In the genomic region with DNA sequence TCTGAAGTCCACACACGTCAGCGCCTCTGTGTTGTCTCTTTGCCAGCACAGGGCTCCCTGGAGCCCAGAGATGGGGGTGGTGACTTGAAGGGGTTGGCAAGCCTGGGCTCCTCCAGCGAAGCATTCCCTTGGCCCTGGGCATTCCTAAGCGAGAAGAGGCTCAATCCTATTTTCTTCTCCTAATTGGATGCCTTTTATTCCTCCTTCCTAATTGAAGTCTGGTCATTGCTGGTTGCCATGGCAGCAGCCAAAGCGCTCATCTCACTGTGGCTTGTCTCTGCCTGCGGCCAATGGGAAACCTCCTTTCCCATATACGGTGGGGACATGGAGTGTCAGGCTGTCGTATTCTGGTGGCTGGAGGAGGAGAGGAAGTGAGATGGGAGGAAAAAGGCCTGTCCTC, we compare ENCODE assay signal across 1 cellular context.
TF ChIP-seq lines count a peak whose summit lies in the region.

No MANE protein-coding gene starts in this region.

TF ChIP-seq in GM23338, 12 proteins besides CTCF, POLR2A, EP300 and RAD21 (continued from another document):
- TF ChIP-seq, protein P1, sequence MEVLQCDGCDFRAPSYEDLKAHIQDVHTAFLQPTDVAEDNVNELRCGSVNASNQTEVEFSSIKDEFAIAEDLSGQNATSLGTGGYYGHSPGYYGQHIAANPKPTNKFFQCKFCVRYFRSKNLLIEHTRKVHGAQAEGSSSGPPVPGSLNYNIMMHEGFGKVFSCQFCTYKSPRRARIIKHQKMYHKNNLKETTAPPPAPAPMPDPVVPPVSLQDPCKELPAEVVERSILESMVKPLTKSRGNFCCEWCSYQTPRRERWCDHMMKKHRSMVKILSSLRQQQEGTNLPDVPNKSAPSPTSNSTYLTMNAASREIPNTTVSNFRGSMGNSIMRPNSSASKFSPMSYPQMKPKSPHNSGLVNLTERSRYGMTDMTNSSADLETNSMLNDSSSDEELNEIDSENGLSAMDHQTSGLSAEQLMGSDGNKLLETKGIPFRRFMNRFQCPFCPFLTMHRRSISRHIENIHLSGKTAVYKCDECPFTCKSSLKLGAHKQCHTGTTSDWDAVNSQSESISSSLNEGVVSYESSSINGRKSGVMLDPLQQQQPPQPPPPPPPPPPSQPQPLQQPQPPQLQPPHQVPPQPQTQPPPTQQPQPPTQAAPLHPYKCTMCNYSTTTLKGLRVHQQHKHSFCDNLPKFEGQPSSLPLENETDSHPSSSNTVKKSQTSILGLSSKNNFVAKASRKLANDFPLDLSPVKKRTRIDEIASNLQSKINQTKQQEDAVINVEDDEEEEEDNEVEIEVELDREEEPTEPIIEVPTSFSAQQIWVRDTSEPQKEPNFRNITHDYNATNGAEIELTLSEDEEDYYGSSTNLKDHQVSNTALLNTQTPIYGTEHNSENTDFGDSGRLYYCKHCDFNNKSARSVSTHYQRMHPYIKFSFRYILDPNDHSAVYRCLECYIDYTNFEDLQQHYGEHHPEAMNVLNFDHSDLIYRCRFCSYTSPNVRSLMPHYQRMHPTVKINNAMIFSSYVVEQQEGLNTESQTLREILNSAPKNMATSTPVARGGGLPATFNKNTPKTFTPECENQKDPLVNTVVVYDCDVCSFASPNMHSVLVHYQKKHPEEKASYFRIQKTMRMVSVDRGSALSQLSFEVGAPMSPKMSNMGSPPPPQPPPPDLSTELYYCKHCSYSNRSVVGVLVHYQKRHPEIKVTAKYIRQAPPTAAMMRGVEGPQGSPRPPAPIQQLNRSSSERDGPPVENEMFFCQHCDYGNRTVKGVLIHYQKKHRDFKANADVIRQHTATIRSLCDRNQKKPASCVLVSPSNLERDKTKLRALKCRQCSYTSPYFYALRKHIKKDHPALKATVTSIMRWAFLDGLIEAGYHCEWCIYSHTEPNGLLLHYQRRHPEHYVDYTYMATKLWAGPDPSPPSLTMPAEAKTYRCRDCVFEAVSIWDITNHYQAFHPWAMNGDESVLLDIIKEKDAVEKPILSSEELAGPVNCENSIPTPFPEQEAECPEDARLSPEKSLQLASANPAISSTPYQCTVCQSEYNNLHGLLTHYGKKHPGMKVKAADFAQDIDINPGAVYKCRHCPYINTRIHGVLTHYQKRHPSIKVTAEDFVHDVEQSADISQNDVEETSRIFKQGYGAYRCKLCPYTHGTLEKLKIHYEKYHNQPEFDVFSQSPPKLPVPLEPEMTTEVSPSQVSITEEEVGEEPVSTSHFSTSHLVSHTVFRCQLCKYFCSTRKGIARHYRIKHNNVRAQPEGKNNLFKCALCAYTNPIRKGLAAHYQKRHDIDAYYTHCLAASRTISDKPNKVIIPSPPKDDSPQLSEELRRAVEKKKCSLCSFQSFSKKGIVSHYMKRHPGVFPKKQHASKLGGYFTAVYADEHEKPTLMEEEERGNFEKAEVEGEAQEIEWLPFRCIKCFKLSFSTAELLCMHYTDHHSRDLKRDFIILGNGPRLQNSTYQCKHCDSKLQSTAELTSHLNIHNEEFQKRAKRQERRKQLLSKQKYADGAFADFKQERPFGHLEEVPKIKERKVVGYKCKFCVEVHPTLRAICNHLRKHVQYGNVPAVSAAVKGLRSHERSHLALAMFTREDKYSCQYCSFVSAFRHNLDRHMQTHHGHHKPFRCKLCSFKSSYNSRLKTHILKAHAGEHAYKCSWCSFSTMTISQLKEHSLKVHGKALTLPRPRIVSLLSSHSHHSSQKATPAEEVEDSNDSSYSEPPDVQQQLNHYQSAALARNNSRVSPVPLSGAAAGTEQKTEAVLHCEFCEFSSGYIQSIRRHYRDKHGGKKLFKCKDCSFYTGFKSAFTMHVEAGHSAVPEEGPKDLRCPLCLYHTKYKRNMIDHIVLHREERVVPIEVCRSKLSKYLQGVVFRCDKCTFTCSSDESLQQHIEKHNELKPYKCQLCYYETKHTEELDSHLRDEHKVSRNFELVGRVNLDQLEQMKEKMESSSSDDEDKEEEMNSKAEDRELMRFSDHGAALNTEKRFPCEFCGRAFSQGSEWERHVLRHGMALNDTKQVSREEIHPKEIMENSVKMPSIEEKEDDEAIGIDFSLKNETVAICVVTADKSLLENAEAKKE (CRISPR knock-in tag; IDR thresholded peaks at IDR 0.05): no peak
- no peak for TF ChIP-seq ZNF331 (CRISPR knock-in tag; IDR thresholded peaks at IDR 0.05; ENCODE audit: low read depth)
- no peak for TF ChIP-seq POLR2AphosphoS5 (IDR thresholded peaks at IDR 0.05; ENCODE audit: low read depth)
- no peak for TF ChIP-seq ZNF114 (CRISPR knock-in tag; IDR thresholded peaks at IDR 0.05)
- TF ChIP-seq, protein P2, sequence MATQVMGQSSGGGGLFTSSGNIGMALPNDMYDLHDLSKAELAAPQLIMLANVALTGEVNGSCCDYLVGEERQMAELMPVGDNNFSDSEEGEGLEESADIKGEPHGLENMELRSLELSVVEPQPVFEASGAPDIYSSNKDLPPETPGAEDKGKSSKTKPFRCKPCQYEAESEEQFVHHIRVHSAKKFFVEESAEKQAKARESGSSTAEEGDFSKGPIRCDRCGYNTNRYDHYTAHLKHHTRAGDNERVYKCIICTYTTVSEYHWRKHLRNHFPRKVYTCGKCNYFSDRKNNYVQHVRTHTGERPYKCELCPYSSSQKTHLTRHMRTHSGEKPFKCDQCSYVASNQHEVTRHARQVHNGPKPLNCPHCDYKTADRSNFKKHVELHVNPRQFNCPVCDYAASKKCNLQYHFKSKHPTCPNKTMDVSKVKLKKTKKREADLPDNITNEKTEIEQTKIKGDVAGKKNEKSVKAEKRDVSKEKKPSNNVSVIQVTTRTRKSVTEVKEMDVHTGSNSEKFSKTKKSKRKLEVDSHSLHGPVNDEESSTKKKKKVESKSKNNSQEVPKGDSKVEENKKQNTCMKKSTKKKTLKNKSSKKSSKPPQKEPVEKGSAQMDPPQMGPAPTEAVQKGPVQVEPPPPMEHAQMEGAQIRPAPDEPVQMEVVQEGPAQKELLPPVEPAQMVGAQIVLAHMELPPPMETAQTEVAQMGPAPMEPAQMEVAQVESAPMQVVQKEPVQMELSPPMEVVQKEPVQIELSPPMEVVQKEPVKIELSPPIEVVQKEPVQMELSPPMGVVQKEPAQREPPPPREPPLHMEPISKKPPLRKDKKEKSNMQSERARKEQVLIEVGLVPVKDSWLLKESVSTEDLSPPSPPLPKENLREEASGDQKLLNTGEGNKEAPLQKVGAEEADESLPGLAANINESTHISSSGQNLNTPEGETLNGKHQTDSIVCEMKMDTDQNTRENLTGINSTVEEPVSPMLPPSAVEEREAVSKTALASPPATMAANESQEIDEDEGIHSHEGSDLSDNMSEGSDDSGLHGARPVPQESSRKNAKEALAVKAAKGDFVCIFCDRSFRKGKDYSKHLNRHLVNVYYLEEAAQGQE (IDR thresholded peaks at IDR 0.05; ENCODE audit: unreplicated experiment): no peak
- no peak for TF ChIP-seq NANOG (IDR thresholded peaks at IDR 0.05; ENCODE audit: borderline replicate concordance)
- no peak for TF ChIP-seq EZH2 (IDR thresholded peaks at IDR 0.05; ENCODE audit: low read depth, unreplicated experiment)
- TF ChIP-seq, protein P3, sequence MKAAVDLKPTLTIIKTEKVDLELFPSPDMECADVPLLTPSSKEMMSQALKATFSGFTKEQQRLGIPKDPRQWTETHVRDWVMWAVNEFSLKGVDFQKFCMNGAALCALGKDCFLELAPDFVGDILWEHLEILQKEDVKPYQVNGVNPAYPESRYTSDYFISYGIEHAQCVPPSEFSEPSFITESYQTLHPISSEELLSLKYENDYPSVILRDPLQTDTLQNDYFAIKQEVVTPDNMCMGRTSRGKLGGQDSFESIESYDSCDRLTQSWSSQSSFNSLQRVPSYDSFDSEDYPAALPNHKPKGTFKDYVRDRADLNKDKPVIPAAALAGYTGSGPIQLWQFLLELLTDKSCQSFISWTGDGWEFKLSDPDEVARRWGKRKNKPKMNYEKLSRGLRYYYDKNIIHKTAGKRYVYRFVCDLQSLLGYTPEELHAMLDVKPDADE (IDR thresholded peaks at IDR 0.05): no peak
